19 cellular contexts compared by ENCODE assay signal in genomic region chr9:114174557-114174875, GRCh38. TPM values are rescaled to one million over a fixed set of nuclear protein-coding genes. Genes with fewer than 3 reads are reported as not detected.
DNase-seq lines count a peak whose midpoint lies in the region; ATAC-seq, FAIRE-seq and TF ChIP-seq lines count a peak whose summit lies in the region.
"Had no signal": no experiment of that assay in that cellular context is flagged by ENCODE, and none has a peak within 500 bp of the region (broad histone marks: within the 10 kb centered on the region; RNA-seq: fewer than 3 reads in every experiment).

No MANE protein-coding gene starts in this region.

- H3K27me3 ChIP-seq in Caco-2 (replicated peaks; ENCODE audit: control insufficient read depth, insufficient read depth, low read length) (no peaks in the 10 kb centered on the region), bronchial epithelial cell (ENCODE audit: control insufficient read depth, insufficient read depth, low read length) (no peaks in the 10 kb centered on the region), mesenchymal stem cell (ENCODE audit: control insufficient read depth in 1 of 2, insufficient read depth in 1 of 2, low read length in 2 of 2) (no peaks in the 10 kb centered on the region), smooth muscle cell (ENCODE audit: low read depth) (no peaks in the 10 kb centered on the region), lower lobe of right lung (ENCODE audit: low read depth) (no peaks in the 10 kb centered on the region)
- H3K27me3 ChIP-seq: foreskin keratinocyte had no signal

- intact Hi-C loops in Caco-2 (cut with micrococcal nuclease; ENCODE audit: unreplicated experiment): no loop called here
- intact Hi-C loops in lower lobe of right lung (cut with DNase I): no loop called here

- H3K18ac ChIP-seq in mesenchymal stem cell (ENCODE audit: low read depth in 1 of 2, low read length in 2 of 2): peak overlapping the region; percentile 45 to 95

- H2BK120ac ChIP-seq in mesenchymal stem cell (ENCODE audit: low read depth, low read length): peak overlapping the region; percentile 91

- no peaks in the 10 kb centered on the region for H3K9me3 Mint-ChIP-seq in Caco-2 (ENCODE audit: unreplicated experiment)
- H3K9me3 Mint-ChIP-seq: activated naive CD8-positive, alpha-beta T cell treated with anti-CD3 and anti-CD28 coated beads, Interleukin-2, amount 10 ng/mL, durations not matched to agents 7 days and 5 days; activated T-cell treated with anti-CD3 and anti-CD28 coated beads, Interleukin-2, amount 50 U/mL, for 72 hours; stimulated activated effector memory CD8-positive, alpha-beta T cell treated with anti-CD3 and anti-CD28 coated beads, Interleukin-12 subunit alpha, Interleukin-12 subunit beta, amount 100 ng/mL, for 72 hours; T-cell had no signal

- H3K4me1 ChIP-seq in Caco-2 (peaks cover 28% of the 10 kb centered on the region), mesenchymal stem cell (ENCODE audit: control insufficient read depth, insufficient read depth, low read depth, low read length) (peaks cover 69% of the 10 kb centered on the region), smooth muscle cell (ENCODE audit: low read depth) (peaks cover 11% of the 10 kb centered on the region), lower lobe of right lung (peaks cover 18% of the 10 kb centered on the region)

- CTCF ChIA-PET in Caco-2 (lab: Charles Lee): interaction anchor here (1.0 to 1.3 kb wide), 3 partner anchors 64 to 116 kb away, joined by 3 to 7 read pairs (median 4); no protein-coding TSS in a partner anchor

- peak overlapping the region in 1 of 2 experiments; percentile 65 for H3K14ac ChIP-seq in mesenchymal stem cell (ENCODE audit: low read length in 2 of 2)

- no peaks in the 10 kb centered on the region for H3K27me3 Mint-ChIP-seq in Caco-2 (ENCODE audit: insufficient read depth, unreplicated experiment)

- no peak overlapping the region for H2BK15ac ChIP-seq in mesenchymal stem cell (ENCODE audit: low read depth, poor library complexity, severe bottlenecking)

- peak overlapping the region; percentile 69 for H3K27ac Mint-ChIP-seq in Caco-2 (ENCODE audit: unreplicated experiment)
- H3K27ac Mint-ChIP-seq: activated CD8-positive, alpha-beta T cell treated with anti-CD3 and anti-CD28 coated beads, Interleukin-2, amount 10 ng/mL, durations not matched to agents 7 days and 5 days; activated naive CD8-positive, alpha-beta T cell treated with anti-CD3 and anti-CD28 coated beads, Interleukin-2, amount 10 ng/mL, durations not matched to agents 7 days and 5 days; activated T-cell treated with anti-CD3 and anti-CD28 coated beads, Interleukin-2, amount 50 U/mL, for 72 hours; stimulated activated effector memory CD8-positive, alpha-beta T cell treated with anti-CD3 and anti-CD28 coated beads, Interleukin-12 subunit alpha, Interleukin-12 subunit beta, amount 100 ng/mL, for 72 hours; T-cell had no signal

- H3K4ac ChIP-seq in mesenchymal stem cell (ENCODE audit: low read depth in 1 of 2, low read length in 2 of 2): peak overlapping the region; percentile 16 to 64

- ATAC-seq in lower lobe of right lung: no peak
- ATAC-seq: activated CD8-positive, alpha-beta T cell treated with anti-CD3 and anti-CD28 coated beads, Interleukin-2, amount 10 ng/mL, durations not matched to agents 7 days and 5 days; activated T-cell treated with anti-CD3 and anti-CD28 coated beads, Interleukin-2, amount 50 U/mL, for 72 hours; stimulated activated effector memory CD8-positive, alpha-beta T cell treated with anti-CD3 and anti-CD28 coated beads, Interleukin-12 subunit alpha, Interleukin-12 subunit beta, amount 100 ng/mL, for 72 hours; T-cell had no signal

- H3F3A ChIP-seq in smooth muscle cell (ENCODE audit: low read depth): peaks cover 28% of the 10 kb centered on the region

- no peak overlapping the region for H2AFZ ChIP-seq in mesenchymal stem cell (ENCODE audit: low read depth, low read length)
- H2AFZ ChIP-seq in smooth muscle cell (ENCODE audit: low read depth): no peak overlapping the region

- H2AK5ac ChIP-seq in mesenchymal stem cell (ENCODE audit: low read length, severe bottlenecking): peak overlapping the region; percentile 28

- BruUV-seq in Caco-2 (replicated peaks; lab: Mats Ljungman, UMichigan): no TSS peak

- H2BK12ac ChIP-seq in mesenchymal stem cell (ENCODE audit: low read length in 2 of 2): peak overlapping the region; percentile 59 to 87

- peak overlapping the region; percentile 34 for H4K91ac ChIP-seq in mesenchymal stem cell (ENCODE audit: low read length)

- 67% methylated on average over 3 of the region's 3 CpGs for WGBS in mesenchymal stem cell
- WGBS in smooth muscle cell (ENCODE audit: low lambda C conversion rate): 59% methylated on average over 3 of the region's 3 CpGs

- DNase-seq in Caco-2 (no peak), bronchial epithelial cell (ENCODE audit: low read depth) (no peak), mesenchymal stem cell (no peak), smooth muscle cell (lab: John Stamatoyannopoulos, UW; ENCODE audit: unreplicated experiment) (no peak), lower lobe of right lung (no peak), DMS79 (lab: John Stamatoyannopoulos, UW) (no peak), NCI-H1694 treated with DMSO at 0.1 percent for 48 hours (lab: John Stamatoyannopoulos, UW) (no peak)
- DNase-seq in stimulated activated CD8-positive, alpha-beta memory T cell treated with anti-CD3 and anti-CD28 coated beads, Interleukin-4, amount 100 ng/mL, for 48 hours: no peak
- DNase-seq: activated CD8-positive, alpha-beta T cell treated with anti-CD3 and anti-CD28 coated beads, Interleukin-2, amount 10 ng/mL, durations not matched to agents 7 days and 5 days; activated naive CD8-positive, alpha-beta T cell treated with anti-CD3 and anti-CD28 coated beads, Interleukin-2, amount 10 ng/mL, durations not matched to agents 7 days and 5 days; activated T-cell treated with anti-CD3 and anti-CD28 coated beads, Interleukin-2, amount 50 U/mL, for 72 hours; foreskin keratinocyte; GOT3; mammary epithelial cell; NCI-H1105; T-cell had no signal

- H3K36me3 ChIP-seq in Caco-2 (ENCODE audit: control insufficient read depth, insufficient read depth, low read length) (no peaks in the 10 kb centered on the region), bronchial epithelial cell (ENCODE audit: control insufficient read depth, insufficient read depth, low read length) (peaks cover 2% of the 10 kb centered on the region), mesenchymal stem cell (ENCODE audit: control insufficient read depth in 1 of 2, insufficient read depth in 2 of 2, low read depth in 1 of 2, low read length in 2 of 2) (peaks cover 0 to 32% of the 10 kb centered on the region in 2 experiments), smooth muscle cell (ENCODE audit: low read depth) (no peaks in the 10 kb centered on the region), lower lobe of right lung (no peaks in the 10 kb centered on the region)

- H3K79me1 ChIP-seq in mesenchymal stem cell (replicated peaks; ENCODE audit: low read length, poor library complexity, severe bottlenecking): peaks cover 32% of the 10 kb centered on the region

- TF ChIP-seq CTCF in Caco-2 (IDR thresholded peaks at IDR 0.05; ENCODE audit: insufficient read depth in 1 of 2, low read depth in 1 of 2, low read length in 1 of 2, severe bottlenecking in 1 of 2, unreplicated experiment in 1 of 2): no peak
- no peak for TF ChIP-seq CTCF in bronchial epithelial cell (IDR thresholded peaks at IDR 0.05; ENCODE audit: insufficient read depth, low read length, severe bottlenecking)
- no peak for TF ChIP-seq CTCF in smooth muscle cell (IDR thresholded peaks at IDR 0.05; ENCODE audit: borderline replicate concordance, insufficient read depth, poor library complexity, severe bottlenecking)
- no peak for TF ChIP-seq CTCF in lower lobe of right lung (IDR thresholded peaks at IDR 0.05)

- H3K4me1 Mint-ChIP-seq in Caco-2 (ENCODE audit: low read depth, unreplicated experiment): peaks cover 9% of the 10 kb centered on the region
- H3K4me1 Mint-ChIP-seq: stimulated activated effector memory CD8-positive, alpha-beta T cell treated with anti-CD3 and anti-CD28 coated beads, Interleukin-12 subunit alpha, Interleukin-12 subunit beta, amount 100 ng/mL, for 72 hours; T-cell had no signal

- peak; percentile 40 for FAIRE-seq in bronchial epithelial cell (lab: Jason Lieb, UNC)
- FAIRE-seq: small intestine had no signal

- H3K36me3 Mint-ChIP-seq in Caco-2 (ENCODE audit: insufficient read depth, unreplicated experiment): peaks cover 18% of the 10 kb centered on the region
- H3K36me3 Mint-ChIP-seq: activated naive CD8-positive, alpha-beta T cell treated with anti-CD3 and anti-CD28 coated beads, Interleukin-2, amount 10 ng/mL, durations not matched to agents 7 days and 5 days; stimulated activated effector memory CD8-positive, alpha-beta T cell treated with anti-CD3 and anti-CD28 coated beads, Interleukin-12 subunit alpha, Interleukin-12 subunit beta, amount 100 ng/mL, for 72 hours; T-cell had no signal

- H4K8ac ChIP-seq in mesenchymal stem cell (ENCODE audit: low read length): peak overlapping the region; percentile 61

- H3K27ac ChIP-seq in mesenchymal stem cell (ENCODE audit: low read length, poor library complexity, severe bottlenecking) (peak overlapping the region; percentile 68), smooth muscle cell (ENCODE audit: low read depth) (peak overlapping the region; percentile 99), lower lobe of right lung (no peak overlapping the region)
- H3K27ac ChIP-seq: foreskin keratinocyte, KMS-11 had no signal

- H3K9me3 ChIP-seq in Caco-2 (no peaks in the 10 kb centered on the region), mesenchymal stem cell (ENCODE audit: control insufficient read depth, low read length) (no peaks in the 10 kb centered on the region), smooth muscle cell (replicated peaks; ENCODE audit: low read depth) (no peaks in the 10 kb centered on the region), lower lobe of right lung (no peaks in the 10 kb centered on the region)

- no peak overlapping the region for H3K23ac ChIP-seq in mesenchymal stem cell (ENCODE audit: low read length in 2 of 2)

- H3K79me2 ChIP-seq in smooth muscle cell (ENCODE audit: low read depth): peaks cover 6% of the 10 kb centered on the region

- H3K4me3 ChIP-seq in Caco-2 (ENCODE audit: low read depth, low read length) (no peak overlapping the region), bronchial epithelial cell (ENCODE audit: low read depth, low read length) (no peak overlapping the region), mesenchymal stem cell (ENCODE audit: insufficient read depth in 1 of 2, low read depth in 1 of 2, low read length in 2 of 2) (no peak overlapping the region), smooth muscle cell (no peak overlapping the region), lower lobe of right lung (no peak overlapping the region)

- peak overlapping the region; percentile 39 for H2BK5ac ChIP-seq in mesenchymal stem cell (ENCODE audit: low read depth, low read length, poor library complexity, severe bottlenecking)

- H3K9ac ChIP-seq in mesenchymal stem cell (ENCODE audit: low read length) (no peak overlapping the region), smooth muscle cell (ENCODE audit: low read depth) (peak overlapping the region; percentile 93)
- H3K9ac ChIP-seq: KMS-11 had no signal

- H3K4me3 Mint-ChIP-seq in Caco-2 (ENCODE audit: unreplicated experiment): peak overlapping the region; percentile 11
- H3K4me3 Mint-ChIP-seq: activated CD8-positive, alpha-beta T cell treated with anti-CD3 and anti-CD28 coated beads, Interleukin-2, amount 10 ng/mL, durations not matched to agents 7 days and 5 days; activated naive CD8-positive, alpha-beta T cell treated with anti-CD3 and anti-CD28 coated beads, Interleukin-2, amount 10 ng/mL, durations not matched to agents 7 days and 5 days; activated T-cell treated with anti-CD3 and anti-CD28 coated beads, Interleukin-2, amount 50 U/mL, for 72 hours; stimulated activated effector memory CD8-positive, alpha-beta T cell treated with anti-CD3 and anti-CD28 coated beads, Interleukin-12 subunit alpha, Interleukin-12 subunit beta, amount 100 ng/mL, for 72 hours; T-cell had no signal

- no peak overlapping the region for H3K4me2 ChIP-seq in mesenchymal stem cell (ENCODE audit: low read length, poor library complexity, severe bottlenecking)
- H3K4me2 ChIP-seq in smooth muscle cell: peak overlapping the region; percentile 34
- H3K4me2 ChIP-seq: KMS-11 had no signal

- peaks cover 12% of the 10 kb centered on the region for H4K20me1 ChIP-seq in smooth muscle cell (ENCODE audit: low read depth)

- POLR2A ChIA-PET in Caco-2 (lab: Charles Lee): no interaction called here

RNA-seq across cellular contexts. Expression of gene COL27A1, which starts 19.2 kb away (rescaled TPM):
- total RNA-seq in Caco-2 (2022) (31.1 and 41.3 TPM in 2 replicates), bronchial epithelial cell (1.3 and 2.2 TPM in 2 replicates), smooth muscle cell (18.1 and 20.7 TPM in 2 replicates), lower lobe of right lung (13.0 TPM)
- polyA plus RNA-seq in mesenchymal stem cell (2013, experiment 1 of 2): 13.9 TPM
- polyA plus RNA-seq in mesenchymal stem cell (2013, experiment 2 of 2): 12.5 TPM
- 19.9 and 33.5 TPM in 2 replicates for polyA plus RNA-seq in smooth muscle cell
